In genomic region chr10:36817898-36818297, GRCh38 we compare ENCODE assay signal across 22 cellular contexts.
"Had no signal": no experiment of that assay in that cellular context is flagged by ENCODE, and none has a peak within 500 bp of the region (broad histone marks: within the 10 kb centered on the region; RNA-seq: fewer than 3 reads in every experiment).

No MANE protein-coding gene starts in this region.

- H3K4me3 Mint-ChIP-seq: effector memory CD8-positive, alpha-beta T cell; naive thymus-derived CD4-positive, alpha-beta T cell; nephron; neural progenitor cell; stimulated activated naive CD8-positive, alpha-beta T cell treated with anti-CD3 and anti-CD28 coated beads, Interleukin-15, amount 100 ng/mL, for 72 hours; type B pancreatic cell had no signal

- H3K4me1 ChIP-seq: left lung, neural progenitor cell, parathyroid adenoma, thyroid gland had no signal

- H3K27ac Mint-ChIP-seq: effector memory CD8-positive, alpha-beta T cell; naive thymus-derived CD4-positive, alpha-beta T cell; nephron; neural progenitor cell; progenitor cell of endocrine pancreas; stimulated activated naive CD8-positive, alpha-beta T cell treated with anti-CD3 and anti-CD28 coated beads, Interleukin-15, amount 100 ng/mL, for 72 hours; type B pancreatic cell had no signal

- H3K36me3 Mint-ChIP-seq: naive thymus-derived CD4-positive, alpha-beta T cell; neural progenitor cell; type B pancreatic cell had no signal

- H3K27ac ChIP-seq: left lung, neural progenitor cell, parathyroid adenoma, thyroid gland had no signal

- ATAC-seq: effector memory CD8-positive, alpha-beta T cell; left cardiac atrium; left lung; naive thymus-derived CD4-positive, alpha-beta T cell; sciatic nerve; stimulated activated naive CD8-positive, alpha-beta T cell treated with anti-CD3 and anti-CD28 coated beads, Interleukin-15, amount 100 ng/mL, for 72 hours had no signal

- H3K4me2 ChIP-seq: neural progenitor cell, smooth muscle cell had no signal

- H3K79me2 ChIP-seq: parathyroid adenoma had no signal

- H3K9ac ChIP-seq: neural progenitor cell, parathyroid adenoma had no signal

- H3K4me1 Mint-ChIP-seq: naive thymus-derived CD4-positive, alpha-beta T cell; nephron; neural progenitor cell; stimulated activated naive CD8-positive, alpha-beta T cell treated with anti-CD3 and anti-CD28 coated beads, Interleukin-15, amount 100 ng/mL, for 72 hours had no signal

- H3K9me3 ChIP-seq: thyroid gland had no signal

- H3K4me3 ChIP-seq: left lung, neural progenitor cell, smooth muscle cell, thyroid gland had no signal

- H3K9me3 Mint-ChIP-seq: stimulated activated naive CD8-positive, alpha-beta T cell treated with anti-CD3 and anti-CD28 coated beads, Interleukin-15, amount 100 ng/mL, for 72 hours had no signal

- H3K36me3 ChIP-seq: left lung, neural progenitor cell, thyroid gland had no signal

- H3K27me3 ChIP-seq: left lung, neural progenitor cell, thyroid gland had no signal

- DNase-seq: cortex of kidney; effector memory CD8-positive, alpha-beta T cell; hypothalamus; left cardiac atrium; left lung; mesenchymal stem cell; midbrain; naive thymus-derived CD4-positive, alpha-beta T cell; stimulated activated CD4-positive, alpha-beta T cell treated with anti-CD3 and anti-CD28 coated beads, Interleukin-12 subunit alpha, Interleukin-12 subunit beta, amount 100 ng/mL, for 4 hours; stimulated activated CD4-positive, alpha-beta T cell treated with anti-CD3 and anti-CD28 coated beads, Interleukin-1b, Interleukin-23, amount 100 ng/mL, for 48 hours; stimulated activated CD4-positive, alpha-beta T cell treated with anti-CD3 and anti-CD28 coated beads, Interleukin-4, amount 100 ng/mL, for 1 hour; stimulated activated CD8-positive, alpha-beta memory T cell treated with anti-CD3 and anti-CD28 coated beads, Interleukin-4, amount 100 ng/mL, for 48 hours; stimulated activated naive CD4-positive, alpha-beta T cell; stimulated activated naive CD8-positive, alpha-beta T cell treated with anti-CD3 and anti-CD28 coated beads, Interleukin-15, amount 100 ng/mL, for 72 hours; thyroid gland had no signal

- H3K27me3 Mint-ChIP-seq: effector memory CD8-positive, alpha-beta T cell; naive thymus-derived CD4-positive, alpha-beta T cell; progenitor cell of endocrine pancreas; stimulated activated naive CD8-positive, alpha-beta T cell treated with anti-CD3 and anti-CD28 coated beads, Interleukin-15, amount 100 ng/mL, for 72 hours; type B pancreatic cell had no signal
